Comparison of ENCODE assay signal across 34 cellular contexts in the genomic region with DNA sequence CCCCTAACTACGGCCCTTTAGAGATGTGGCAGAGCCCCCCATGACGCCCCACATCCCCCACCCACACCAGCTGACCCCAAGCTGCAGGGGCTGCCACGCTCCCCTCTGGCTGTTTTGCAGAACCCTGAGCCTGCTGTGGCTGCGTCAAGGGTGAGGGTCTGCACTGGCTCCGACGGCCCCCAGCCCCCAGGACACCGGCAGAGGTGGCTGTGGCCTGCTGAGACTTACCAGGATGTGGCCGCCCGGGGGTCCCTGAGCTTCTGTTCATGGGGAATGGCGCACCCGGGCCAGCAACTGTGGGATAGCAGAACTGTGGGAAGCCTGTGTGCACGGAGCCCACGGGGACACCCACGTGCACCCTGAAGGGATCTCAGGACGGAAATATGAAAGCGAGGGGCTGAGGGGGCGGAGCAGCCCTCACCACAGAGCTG. TPM values are rescaled to one million over a fixed set of nuclear protein-coding genes. Genes with fewer than 3 reads are reported as not detected.
DNase-seq lines count a peak whose midpoint lies in the region; ATAC-seq, FAIRE-seq and TF ChIP-seq lines count a peak whose summit lies in the region.
"Had no signal": no experiment of that assay in that cellular context is flagged by ENCODE, and none has a peak within 500 bp of the region (broad histone marks: within the 10 kb centered on the region; RNA-seq: fewer than 3 reads in every experiment).

No MANE protein-coding gene starts in this region.

- WGBS in H1 (ENCODE audit: extremely low coverage in 1 of 2, insufficient coverage in 1 of 2, insufficient read length in 1 of 2, insufficient replicate concordance in 2 of 2, low coverage in 1 of 2, low lambda C conversion rate in 2 of 2, missing lambda C conversion rate in 1 of 2), 2 experiments: 94% methylated on average over 16 of the region's 17 CpGs; no CpG with 5 or more reads in 1 of the 2 experiments
- WGBS in ovary, 3 donors: 90 to 93% (median 92%) methylated on average over 17 of the region's 17 CpGs

- H3K27ac ChIP-seq in left ventricle myocardium inferior (replicated peaks) (no peak overlapping the region), H1 (ENCODE audit: low read depth, low read length) (no peak overlapping the region), ovary (no peak overlapping the region)
- H3K27ac ChIP-seq: ascending aorta, cardiac muscle cell, uterus, VCaP had no signal

- no peak overlapping the region for H2AK5ac ChIP-seq in H1 (ENCODE audit: low read depth, low read length)

- no peak overlapping the region for H3K4ac ChIP-seq in H1 (replicated peaks; ENCODE audit: insufficient read length, low read depth, low read length)

- H3K79me2 ChIP-seq in H1 (ENCODE audit: control insufficient read depth in 1 of 2, insufficient read depth in 2 of 2, low read length in 2 of 2): no peaks in the 10 kb centered on the region

- peak; percentile 12 for DNase-seq in left ventricle myocardium inferior
- DNase-seq in Right ventricle myocardium inferior (ENCODE audit: missing footprints): no peak
- no peak for DNase-seq in H1 (ENCODE audit: low read depth in 1 of 2, low spot score in 2 of 2)
- DNase-seq in ovary: peak in 3 of 5 donors; percentile 6 to 26 (median 9)
- no peak for DNase-seq in DMS153 (lab: John Stamatoyannopoulos, UW)
- DNase-seq in effector CD4-positive, alpha-beta T cell: no peak
- DNase-seq: activated CD4-positive, alpha-beta T cell treated with anti-CD3 and anti-CD28 coated beads for 36 hours; activated CD8-positive, alpha-beta T cell treated with anti-CD3 and anti-CD28 coated beads for 36 hours; activated effector memory CD4-positive, alpha-beta T cell treated with anti-CD3 and anti-CD28 coated beads, Interleukin-2, amount 50 U/mL, for 16 hours; activated naive CD8-positive, alpha-beta T cell treated with anti-CD3 and anti-CD28 coated beads, Interleukin-2, amount 10 ng/mL, durations not matched to agents 7 days and 5 days; BE2C; cortex of kidney; DMS79 treated with DMSO at 0.1 percent for 48 hours; GDM1; HFFc6; immature natural killer cell; midbrain; naive B cell; NCI-H2107; NCI-H345; NCI-H748 treated with DMSO at 0.1 percent for 48 hours; nucleus accumbens; SHP77 treated with DMSO at 0.1 percent for 48 hours; stimulated activated naive CD4-positive, alpha-beta T cell treated with Interleukin-2 at 50 U/mL for 16 hours had no signal

- TF ChIP-seq CTCF in left ventricle myocardium inferior (IDR thresholded peaks at IDR 0.05; ENCODE audit: borderline replicate concordance) (no peak), H1 (IDR thresholded peaks at IDR 0.05; ENCODE audit: control extremely low read depth in 1 of 3, insufficient read depth in 1 of 3, low read depth in 1 of 3, low read length in 3 of 3) (no peak), ovary (IDR thresholded peaks at IDR 0.05) (no peak)

- H2BK20ac ChIP-seq in H1 (ENCODE audit: low read length): no peak overlapping the region

- CTCF ChIA-PET in H1 (lab: Charles Lee; ENCODE audit: partially characterized antibody): interaction anchor here (0.7 to 2.4 kb wide), 6 partner anchors 23 to 178 kb away, joined by 3 to 8 read pairs (median 4); a partner anchor contains a TSS

- no peak for TF ChIP-seq EP300 in H1 (IDR thresholded peaks at IDR 0.05; ENCODE audit: borderline replicate concordance in 1 of 2, low read depth in 2 of 2, low read length in 2 of 2)
- no peak for TF ChIP-seq EP300 in ovary (IDR thresholded peaks at IDR 0.05)

- H3K4me3 ChIP-seq in left ventricle myocardium inferior (no peak overlapping the region), H1 (ENCODE audit: extremely low read depth in 1 of 4, insufficient read depth in 2 of 4, low read depth in 3 of 4, low read length in 4 of 4) (no peak overlapping the region), ovary (no peak overlapping the region)
- H3K4me3 ChIP-seq: ascending aorta, cardiac muscle cell, uterus had no signal

- TF ChIP-seq RAD21 in H1 (IDR thresholded peaks at IDR 0.05 in 1 of 2, conservative IDR thresholded peaks at IDR 0.05 in 1 of 2; ENCODE audit: low read depth in 2 of 2, low read length in 2 of 2): no peak

- no peak overlapping the region for H3K4me2 ChIP-seq in H1 (ENCODE audit: insufficient read depth in 1 of 2, low read depth in 2 of 2, low read length in 2 of 2)

- H3K9me3 ChIP-seq in left ventricle myocardium inferior (replicated peaks) (no peaks in the 10 kb centered on the region), H1 (ENCODE audit: insufficient read depth in 2 of 2, low read depth in 1 of 2, low read length in 1 of 2) (peaks cover 0 to 2% of the 10 kb centered on the region in 2 experiments; a peak in 1 of 4 replicates), ovary (no peaks in the 10 kb centered on the region)
- H3K9me3 ChIP-seq: ascending aorta, BE2C, uterus had no signal

- intact Hi-C loops in left ventricle myocardium inferior (cut with micrococcal nuclease) (no loop called here), Right ventricle myocardium inferior (cut with DNase I) (no loop called here), ovary (cut with DNase I) (no loop called here)

- H3K36me3 ChIP-seq in left ventricle myocardium inferior (no peaks in the 10 kb centered on the region), H1 (ENCODE audit: control insufficient read depth in 2 of 4, insufficient read depth in 4 of 4, low read length in 3 of 4) (no peaks in the 10 kb centered on the region), ovary (no peaks in the 10 kb centered on the region)
- H3K36me3 ChIP-seq: ascending aorta, BE2C, cardiac muscle cell, uterus had no signal

- H3K14ac ChIP-seq in H1 (ENCODE audit: insufficient read length): no peak overlapping the region

- H2BK5ac ChIP-seq in H1 (ENCODE audit: low read depth, low read length): no peak overlapping the region; the same call in 1 of the 2 replicates

- no peak overlapping the region for H4K8ac ChIP-seq in H1 (ENCODE audit: extremely low read depth, insufficient read depth, low read length)

- H2AFZ ChIP-seq in H1 (ENCODE audit: low read length): no peak overlapping the region

- no peaks in the 10 kb centered on the region for H3K23me2 ChIP-seq in H1 (ENCODE audit: low read depth, low read length)

- ATAC-seq in Right ventricle myocardium inferior: no peak
- ATAC-seq in HG03442 (IDR thresholded peaks at IDR 0.05; ENCODE audit: unreplicated experiment): no peak
- ATAC-seq: activated CD4-positive, alpha-beta T cell treated with anti-CD3 and anti-CD28 coated beads for 36 hours; activated CD8-positive, alpha-beta T cell treated with anti-CD3 and anti-CD28 coated beads for 36 hours; Panc1 had no signal

- H3K18ac ChIP-seq in H1 (ENCODE audit: extremely low read depth, low read length): peak overlapping the region; percentile 19; the same call in 1 of the 2 replicates

- POLR2A ChIA-PET in H1 (lab: Charles Lee; ENCODE audit: partially characterized antibody): interaction anchor here (0.9 kb wide), 1 partner anchor 184 kb away, joined by 3 read pairs; no protein-coding TSS in a partner anchor

- H2BK15ac ChIP-seq in H1 (ENCODE audit: low read length): no peak overlapping the region

- TF ChIP-seq POLR2A in H1 (IDR thresholded peaks at IDR 0.05; ENCODE audit: control extremely low read depth in 1 of 2, low read depth in 2 of 2, low read length in 2 of 2) (no peak), ovary (IDR thresholded peaks at IDR 0.05) (no peak)

- H4K20me1 ChIP-seq in H1 (replicated peaks in 1 of 2; ENCODE audit: control insufficient read depth in 1 of 2, insufficient read depth in 2 of 2, low read length in 2 of 2): peaks cover 0 to 3% of the 10 kb centered on the region in 2 experiments

- no peak overlapping the region for H3K56ac ChIP-seq in H1 (replicated peaks; ENCODE audit: insufficient read length, low read depth, low read length)

- H3K27me3 ChIP-seq in left ventricle myocardium inferior (ENCODE audit: low read depth): no peaks in the 10 kb centered on the region
- no peaks in the 10 kb centered on the region; a peak in 1 of 7 replicates for H3K27me3 ChIP-seq in H1 (replicated peaks in 1 of 4; ENCODE audit: control insufficient read depth in 3 of 4, extremely low read depth in 1 of 4, insufficient read depth in 3 of 4, low read length in 3 of 4)
- no peaks in the 10 kb centered on the region for H3K27me3 ChIP-seq in ovary
- H3K27me3 ChIP-seq: ascending aorta, BE2C, cardiac muscle cell, uterus had no signal

- H4K91ac ChIP-seq in H1 (replicated peaks; ENCODE audit: insufficient read length, low read length): no peak overlapping the region

- H3K9ac ChIP-seq in H1 (replicated peaks in 1 of 4; ENCODE audit: extremely low read depth in 1 of 4, low read depth in 3 of 4, low read length in 3 of 4): no peak overlapping the region

- no peak overlapping the region for H4K5ac ChIP-seq in H1 (ENCODE audit: insufficient read length, low read depth, low read length)

- no peak for FAIRE-seq in H1 (lab: Jason Lieb, UNC)

- no peak overlapping the region for H2BK12ac ChIP-seq in H1 (ENCODE audit: low read depth, low read length)

- no peak overlapping the region for H3K23ac ChIP-seq in H1 (ENCODE audit: insufficient read length)

- no peaks in the 10 kb centered on the region for H3K79me1 ChIP-seq in H1 (ENCODE audit: low read depth, low read length)

- H3K4me1 ChIP-seq in left ventricle myocardium inferior: no peaks in the 10 kb centered on the region
- no peaks in the 10 kb centered on the region for H3K4me1 ChIP-seq in H1 (replicated peaks in 1 of 4; ENCODE audit: control insufficient read depth in 3 of 4, insufficient read depth in 4 of 4, low read length in 3 of 4)
- no peaks in the 10 kb centered on the region for H3K4me1 ChIP-seq in ovary (ENCODE audit: insufficient read depth)
- H3K4me1 ChIP-seq: ascending aorta, BE2C, uterus had no signal

- H2BK120ac ChIP-seq in H1 (replicated peaks; ENCODE audit: low read depth, low read length): no peak overlapping the region

RNA-seq across cellular contexts. Expression of a gene that starts 12.8 kb away (rescaled TPM):
- not detected for total RNA-seq in left ventricle myocardium inferior
- not detected for total RNA-seq in Right ventricle myocardium inferior
- total RNA-seq in H1 (2021; fragmentation: NEBNext Ultra II Directional; extraction: Animal tissue kit (Norgen Biotek cat#: 25700)): not detected in 2 replicates
- not detected in 2 replicates for polyA plus RNA-seq in H1 (2011; rRNA removed)
- not detected for polyA plus RNA-seq in H1 (2011; cell fraction: cytosol; rRNA removed)
- polyA plus RNA-seq in H1 (2011; cell fraction: nucleus; rRNA removed): not detected
- polyA plus RNA-seq in H1 (2012, experiment 1 of 2): not detected in 4 replicates
- polyA plus RNA-seq in H1 (2012, experiment 2 of 2): not detected
- 0.02 TPM for polyA plus RNA-seq in H1 (2013, experiment 1 of 2)
- polyA plus RNA-seq in H1 (2013, experiment 2 of 2): not detected
- not detected in 2 replicates for polyA minus RNA-seq in H1 (2011; rRNA and poly(A)+ RNA removed)
- polyA minus RNA-seq in H1 (2011; cell fraction: cytosol; rRNA and poly(A)+ RNA removed): not detected
- 0.40 TPM for polyA minus RNA-seq in H1 (2011; cell fraction: nucleus; rRNA and poly(A)+ RNA removed)
- under 1 TPM in 2 of 7 donors, not detected in 5; 0.36 to 0.92 TPM for total RNA-seq in ovary
- not detected for polyA plus RNA-seq in ovary
- total RNA-seq: activated CD4-positive, alpha-beta T cell treated with anti-CD3 and anti-CD28 coated beads for 36 hours; activated CD8-positive, alpha-beta T cell treated with anti-CD3 and anti-CD28 coated beads for 36 hours; activated naive CD8-positive, alpha-beta T cell treated with anti-CD3 and anti-CD28 coated beads, Interleukin-2, amount 10 ng/mL, durations not matched to agents 7 days and 5 days; ascending aorta; HFFc6; skeletal muscle tissue; temporal lobe; uterus had no signal
- polyA plus RNA-seq: cardiac muscle cell, IgD-negative memory B cell, immature natural killer cell, liver had no signal

RNA-seq across cellular contexts. Expression of a gene that starts 29.0 kb away (rescaled TPM):
- total RNA-seq in left ventricle myocardium inferior (3.8 TPM), Right ventricle myocardium inferior (2.9 TPM), ovary (10 to 100 TPM in 4 of 7 donors, 1 to 10 TPM in 3; 5.3 to 22.1 (median 10.7) TPM)
- 10.9 and 12.4 TPM in 2 replicates for total RNA-seq in H1 (2021; fragmentation: NEBNext Ultra II Directional; extraction: Animal tissue kit (Norgen Biotek cat#: 25700))
- polyA plus RNA-seq in H1 (2011; rRNA removed) (10.0 and 15.7 TPM in 2 replicates), ovary (1 to 10 TPM in 1 of 2 donors, under 1 TPM in 1; 0.28 to 8.5 TPM)
- 11.1 TPM for polyA plus RNA-seq in H1 (2011; cell fraction: cytosol; rRNA removed)
- polyA plus RNA-seq in H1 (2011; cell fraction: nucleus; rRNA removed): 45.2 TPM
- polyA plus RNA-seq in H1 (2012, experiment 1 of 2): 6.7 to 11.8 TPM (median 10.8 TPM) in 4 replicates
- 9.1 TPM for polyA plus RNA-seq in H1 (2012, experiment 2 of 2)
- polyA plus RNA-seq in H1 (2013, experiment 1 of 2): 8.9 TPM
- polyA plus RNA-seq in H1 (2013, experiment 2 of 2): 8.4 TPM
- 2.8 and 4.3 TPM in 2 replicates for polyA minus RNA-seq in H1 (2011; rRNA and poly(A)+ RNA removed)
- 5.1 TPM for polyA minus RNA-seq in H1 (2011; cell fraction: cytosol; rRNA and poly(A)+ RNA removed)
- 14.2 TPM for polyA minus RNA-seq in H1 (2011; cell fraction: nucleus; rRNA and poly(A)+ RNA removed)

Comparison
In these comparisons a context has a peak if more than half of its experiments do, and no peak if none do; other contexts are left out.
1. DNase-seq: peak in left ventricle myocardium inferior (single experiment) and ovary (3 of 5); none in Right ventricle myocardium inferior (single experiment), H1 (0 of 2), DMS153 (single experiment) and effector CD4-positive, alpha-beta T cell (single experiment).